8 cellular contexts compared by ENCODE assay signal in genomic region chr20:35699127-35699913, GRCh38. TPM values are rescaled to one million over a fixed set of nuclear protein-coding genes. Genes with fewer than 3 reads are reported as not detected.
A peak's percentile ranks its signal among the peaks of the same experiment; 100 is the strongest.
DNase-seq lines count a peak whose midpoint lies in the region; ATAC-seq and TF ChIP-seq lines count a peak whose summit lies in the region.

TSS of gene NFS1 (minus strand) at chr20:35699352. CDS start at chr20:35699288, 64 bp downstream.
TSS of gene ROMO1 (plus strand) at chr20:35699405. CDS start at chr20:35699633, 228 bp downstream.

- peaks cover 90% of the 10 kb centered on the region for H3K36me3 Mint-ChIP-seq in activated T-helper 17 cell treated with anti-CD3 and anti-CD28 coated beads, Interleukin-2, amount 50 U/mL, for 72 hours (ENCODE audit: low read depth)
- peaks cover 0 to 42% (median 9%) of the 10 kb centered on the region in 3 donors for H3K36me3 Mint-ChIP-seq in naive thymus-derived CD8-positive, alpha-beta T cell

- peak within 1 kb of the TSS; percentile 96 for H3K4me3 Mint-ChIP-seq in activated T-helper 17 cell treated with anti-CD3 and anti-CD28 coated beads, Interleukin-2, amount 50 U/mL, for 72 hours
- peak within 1 kb of the TSS; percentile 85 to 98 (median 94) for H3K4me3 Mint-ChIP-seq in naive thymus-derived CD8-positive, alpha-beta T cell

- peak within 1 kb of the TSS; percentile 83 for H3K9ac ChIP-seq in KMS-11

- no peaks in the 10 kb centered on the region for H3K27me3 Mint-ChIP-seq in activated T-helper 17 cell treated with anti-CD3 and anti-CD28 coated beads, Interleukin-2, amount 50 U/mL, for 72 hours
- no peaks in the 10 kb centered on the region for H3K27me3 Mint-ChIP-seq in naive thymus-derived CD8-positive, alpha-beta T cell

- no peaks in the 10 kb centered on the region for H3K9me3 Mint-ChIP-seq in activated T-helper 17 cell treated with anti-CD3 and anti-CD28 coated beads, Interleukin-2, amount 50 U/mL, for 72 hours
- H3K9me3 Mint-ChIP-seq in naive thymus-derived CD8-positive, alpha-beta T cell: no peaks in the 10 kb centered on the region

- DNase-seq in DMS53 (lab: John Stamatoyannopoulos, UW): peak; percentile 90
- peak; percentile 86 for DNase-seq in RPMI7951 (ENCODE audit: low read depth)
- peak; percentile 71 for DNase-seq in fibroblast of mammary gland (ENCODE audit: low read depth)
- peak; percentile 73 to 92 (median 86) for DNase-seq in naive thymus-derived CD8-positive, alpha-beta T cell
- peak; percentile 65 to 84 (median 82) for DNase-seq in stimulated activated naive CD4-positive, alpha-beta T cell (lab: John Stamatoyannopoulos, UW)

- no peaks in the 10 kb centered on the region for H3K27me3 ChIP-seq in KMS-11 (ENCODE audit: insufficient read depth, low read depth)

- POLR2A ChIA-PET in naive thymus-derived CD8-positive, alpha-beta T cell (lab: Charles Lee): interaction anchor here (0.6 to 6.3 kb wide), 21 partner anchors 10 to 1219 kb away, joined by 3 to 71 read pairs (median 4); partner anchors contain the start of genes CEP250, CPNE1, PHF20 and RBM12

- ATAC-seq in GM21717 (IDR thresholded peaks at IDR 0.05; ENCODE audit: unreplicated experiment): peak; percentile 73
- ATAC-seq in activated T-helper 17 cell treated with anti-CD3 and anti-CD28 coated beads, Interleukin-2, amount 50 U/mL, for 72 hours (replicated peaks): peak; percentile 96
- ATAC-seq in naive thymus-derived CD8-positive, alpha-beta T cell: peak; percentile 83 to 92

- H3K4me1 Mint-ChIP-seq in activated T-helper 17 cell treated with anti-CD3 and anti-CD28 coated beads, Interleukin-2, amount 50 U/mL, for 72 hours: peaks cover 16% of the 10 kb centered on the region
- peaks cover 23 to 47% (median 38%) of the 10 kb centered on the region in 4 donors for H3K4me1 Mint-ChIP-seq in naive thymus-derived CD8-positive, alpha-beta T cell

- peaks cover 46% of the 10 kb centered on the region for H3K4me1 ChIP-seq in KMS-11 (ENCODE audit: low read depth, poor library complexity, severe bottlenecking)

- TF ChIP-seq CTCF in KMS-11 (conservative IDR thresholded peaks at IDR 0.05; ENCODE audit: low read depth, low read length): peak; percentile 27
- TF ChIP-seq CTCF in fibroblast of mammary gland (conservative IDR thresholded peaks at IDR 0.05; ENCODE audit: control insufficient read depth, insufficient read depth, low read depth, low read length): no peak

- peak within 1 kb of the TSS; percentile 89 for H2AFZ ChIP-seq in KMS-11 (ENCODE audit: low read depth)

- H3K4me3 ChIP-seq in KMS-11 (IDR thresholded peaks at IDR 0.05; ENCODE audit: insufficient read depth, low read depth, low read length): no peak within 1 kb of the TSS
- peak within 1 kb of the TSS; percentile 97 for H3K4me3 ChIP-seq in fibroblast of mammary gland (ENCODE audit: control insufficient read depth, low read depth, low read length)

- peak within 1 kb of the TSS; percentile 50 for H3K4me2 ChIP-seq in KMS-11

- H3K27ac ChIP-seq in KMS-11: peak within 1 kb of the TSS; percentile 71

- peak within 1 kb of the TSS; percentile 95 for H3K27ac Mint-ChIP-seq in activated T-helper 17 cell treated with anti-CD3 and anti-CD28 coated beads, Interleukin-2, amount 50 U/mL, for 72 hours
- H3K27ac Mint-ChIP-seq in naive thymus-derived CD8-positive, alpha-beta T cell: peak within 1 kb of the TSS; percentile 93 to 99 (median 97)

- peaks cover 12% of the 10 kb centered on the region; the same call in 1 of the 2 replicates for H3K36me3 ChIP-seq in KMS-11 (ENCODE audit: insufficient read depth)

- H3K79me2 ChIP-seq in KMS-11 (ENCODE audit: insufficient read depth, low read depth): peaks cover 29% of the 10 kb centered on the region; the same call in 1 of the 2 replicates

- H4K20me1 ChIP-seq in KMS-11 (ENCODE audit: insufficient read depth): no peaks in the 10 kb centered on the region

RNA-seq across cellular contexts. Expression of gene NFS1, which starts in this region (rescaled TPM):
- 42.8 and 53.4 TPM in 2 replicates for total RNA-seq in RPMI7951 (2014; rRNA removed; shearing (Covaris generic))
- total RNA-seq in activated T-helper 17 cell treated with anti-CD3 and anti-CD28 coated beads, Interleukin-2, amount 50 U/mL, for 72 hours: 10 to 100 TPM; 41.1 to 49.2 TPM
- total RNA-seq in naive thymus-derived CD8-positive, alpha-beta T cell: 10 to 100 TPM; 24.8 to 25.5 TPM
- 10 to 100 TPM in 2 of 3 donors, 1 to 10 TPM in 1; 8.6 to 16.6 (median 14.1) TPM for polyA plus RNA-seq in naive thymus-derived CD8-positive, alpha-beta T cell

RNA-seq across cellular contexts. Expression of gene ROMO1, which starts in this region (rescaled TPM):
- 624 and 862 TPM in 2 replicates for total RNA-seq in RPMI7951 (2014; rRNA removed; shearing (Covaris generic))
- 100 to 1,000 TPM in 1 of 2 donors, 10 to 100 TPM in 1; 93.0 to 134 TPM for total RNA-seq in activated T-helper 17 cell treated with anti-CD3 and anti-CD28 coated beads, Interleukin-2, amount 50 U/mL, for 72 hours
- 10 to 100 TPM; 39.7 to 40.3 TPM for total RNA-seq in naive thymus-derived CD8-positive, alpha-beta T cell
- 100 to 1,000 TPM; 305 to 421 (median 381) TPM for polyA plus RNA-seq in naive thymus-derived CD8-positive, alpha-beta T cell
